ENCODE assay signal across 23 cellular contexts in the genomic region with DNA sequence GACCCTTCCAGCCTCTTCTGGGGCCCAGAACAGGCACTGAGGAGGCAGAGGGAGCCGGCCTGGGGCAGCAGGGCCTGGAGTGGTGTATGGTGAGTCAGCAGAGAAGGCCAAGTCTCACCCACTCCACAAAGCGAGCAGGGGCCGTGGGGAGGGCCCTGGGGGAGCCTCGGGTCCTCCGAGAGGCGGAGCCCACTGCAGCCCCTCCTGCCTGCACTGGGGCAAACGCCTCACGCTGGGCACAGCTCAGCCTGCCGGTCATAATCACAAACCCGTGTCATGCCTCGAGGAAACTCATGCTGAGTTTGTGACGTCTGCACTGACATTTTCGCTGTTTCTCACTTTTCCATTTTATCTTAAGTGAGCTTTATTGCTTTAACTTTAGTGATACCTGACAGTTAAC. TPM values are rescaled to one million over a fixed set of nuclear protein-coding genes. Genes with fewer than 3 reads are reported as not detected.
A peak's percentile ranks its signal among the peaks of the same experiment; 100 is the strongest.
DNase-seq lines count a peak whose midpoint lies in the region; ATAC-seq and TF ChIP-seq lines count a peak whose summit lies in the region.
"Had no signal": no experiment of that assay in that cellular context is flagged by ENCODE, and none has a peak within 500 bp of the region (broad histone marks: within the 10 kb centered on the region; RNA-seq: fewer than 3 reads in every experiment).

No MANE protein-coding gene starts in this region.

- H3K4me1 ChIP-seq in BLaER1 treated with 17β-estradiol and CSF1 and Interleukin-3, amounts not matched to agents 10 nM and 100 nM = peaks cover 0 to 47% (median 35%) of the 10 kb centered on the region in 10 experiments; a peak in 17 of 20 replicates
- H3K4me1 ChIP-seq in RWPE2 (ENCODE audit: insufficient read depth, poor library complexity, severe bottlenecking) (no peaks in the 10 kb centered on the region), mesodermal cell (ENCODE audit: control insufficient read depth, insufficient read depth, low read length, poor library complexity, severe bottlenecking) (peaks cover 8% of the 10 kb centered on the region), stomach (no peaks in the 10 kb centered on the region)
- H3K4me1 ChIP-seq: right lobe of liver, SJCRH30 had no signal

- ATAC-seq in RWPE2 (ENCODE audit: low read depth) (peak; percentile 31; the same call in 2 of the 3 replicates), esophagus mucosa (peak; percentile 30)

- peaks cover 4 to 20% (median 14%) of the 10 kb centered on the region in 11 experiments for H3K9me3 ChIP-seq in BLaER1 treated with 17β-estradiol and CSF1 and Interleukin-3, amounts not matched to agents 10 nM and 100 nM (replicated peaks in 1 of 11)
- no peaks in the 10 kb centered on the region for H3K9me3 ChIP-seq in RWPE2 (ENCODE audit: severe bottlenecking)
- H3K9me3 ChIP-seq in mesodermal cell (ENCODE audit: control insufficient read depth, low read length) = no peaks in the 10 kb centered on the region
- peaks cover 0 to under 1% (median under 1%) of the 10 kb centered on the region in 4 donors for H3K9me3 ChIP-seq in stomach
- H3K9me3 ChIP-seq: MG63, neutrophil, right lobe of liver, SJCRH30 had no signal

- no peaks in the 10 kb centered on the region for H3K27me3 ChIP-seq in BLaER1 treated with 17β-estradiol and CSF1 and Interleukin-3, amounts not matched to agents 10 nM and 100 nM
- no peaks in the 10 kb centered on the region for H3K27me3 ChIP-seq in RWPE2 (ENCODE audit: insufficient read depth, poor library complexity, severe bottlenecking)
- no peaks in the 10 kb centered on the region for H3K27me3 ChIP-seq in stomach
- H3K27me3 ChIP-seq: MG63, neutrophil, right lobe of liver, SJCRH30 had no signal

- peaks cover 10 to 62% (median 42%) of the 10 kb centered on the region in 11 experiments; a peak in 21 of 22 replicates for H4K20me1 ChIP-seq in BLaER1 treated with 17β-estradiol and CSF1 and Interleukin-3, amounts not matched to agents 10 nM and 100 nM

- DNase-seq in RWPE2 (ENCODE audit: low spot score) (no peak), GF-D8 (lab: John Stamatoyannopoulos, UW) (no peak), head of caudate nucleus (no peak), stomach (no peak)
- no peak for DNase-seq in stimulated activated CD4-positive, alpha-beta T cell treated with anti-CD3 and anti-CD28 coated beads, Interleukin-2, amount 100 ng/mL, for 48 hours
- DNase-seq: activated CD4-positive, CD25-positive, alpha-beta regulatory T cell treated with anti-CD3 and anti-CD28 coated beads, Interleukin-2, amount 50 U/mL, for 72 hours; activated naive CD8-positive, alpha-beta T cell treated with anti-CD3 and anti-CD28 coated beads, Interleukin-2, amount 50 U/mL, for 24 hours; CD4-positive, alpha-beta T cell; DND-41; MG63; NCI-H187; NCI-H345; SJCRH30; stimulated activated CD4-positive, alpha-beta T cell treated with anti-CD3 and anti-CD28 coated beads, Interleukin-2, amount 100 ng/mL, for 24 hours had no signal

- no peak for TF ChIP-seq POLR2A in stomach (IDR thresholded peaks at IDR 0.05)

- WGBS in mesodermal cell (ENCODE audit: insufficient coverage in 2 of 2), 2 experiments = 36 to 53% methylated on average over 11 to 12 of the region's 13 CpGs
- WGBS in stomach, 5 donors = 56 to 60% (median 57%) methylated on average over 13 of the region's 13 CpGs

- TF ChIP-seq CTCF in RWPE2 (IDR thresholded peaks at IDR 0.05; ENCODE audit: poor library complexity, severe bottlenecking) (no peak), stomach (IDR thresholded peaks at IDR 0.05) (no peak)

- H3K27ac ChIP-seq in BLaER1 treated with 17β-estradiol and CSF1 and Interleukin-3, amounts not matched to agents 10 nM and 100 nM = no peak overlapping the region; a peak in 1 of 22 replicates
- H3K27ac ChIP-seq in RWPE2 (ENCODE audit: poor library complexity, severe bottlenecking) (no peak overlapping the region), mesodermal cell (ENCODE audit: low read depth, low read length, severe bottlenecking) (peak overlapping the region; percentile 18), stomach (no peak overlapping the region)
- H3K27ac ChIP-seq: neutrophil, right lobe of liver, SJCRH30 had no signal

- peak overlapping the region in 5 of 11 experiments; percentile 0 to 47 (median 35); a peak in 3 of 22 replicates for H3K9ac ChIP-seq in BLaER1 treated with 17β-estradiol and CSF1 and Interleukin-3, amounts not matched to agents 10 nM and 100 nM

- intact Hi-C loops in head of caudate nucleus (cut with DNase I) (no loop called here), stomach (cut with DNase I; ENCODE audit: low total_unique reads) (no loop called here)

- no peak overlapping the region for H3K4me3 ChIP-seq in BLaER1 treated with 17β-estradiol and CSF1 and Interleukin-3, amounts not matched to agents 10 nM and 100 nM
- H3K4me3 ChIP-seq in RWPE2 (ENCODE audit: severe bottlenecking) (no peak overlapping the region), mesodermal cell (ENCODE audit: extremely low read depth, insufficient read depth, low read length, poor library complexity, severe bottlenecking) (no peak overlapping the region), stomach (no peak overlapping the region)
- H3K4me3 ChIP-seq: MG63, right lobe of liver, SJCRH30 had no signal

- H3K36me3 ChIP-seq in BLaER1 treated with 17β-estradiol and CSF1 and Interleukin-3, amounts not matched to agents 10 nM and 100 nM = peaks cover 5 to 47% (median 14%) of the 10 kb centered on the region in 11 experiments; a peak in 19 of 22 replicates
- H3K36me3 ChIP-seq in RWPE2 (ENCODE audit: low read depth) (peaks cover 3% of the 10 kb centered on the region; the same call in 1 of the 2 replicates), mesodermal cell (ENCODE audit: control insufficient read depth, insufficient read depth, low read length) (peaks cover 14% of the 10 kb centered on the region), stomach (peaks cover 16 to 37% (median 34%) of the 10 kb centered on the region in 4 donors)
- H3K36me3 ChIP-seq: MG63, SJCRH30 had no signal

- TF ChIP-seq EP300 in stomach (IDR thresholded peaks at IDR 0.05) = no peak

- H3K4me2 ChIP-seq in BLaER1 treated with 17β-estradiol and CSF1 and Interleukin-3, amounts not matched to agents 10 nM and 100 nM = peak overlapping the region in 6 of 11 experiments; percentile 23 to 53 (median 44); a peak in 9 of 22 replicates

RNA-seq across cellular contexts. Expression of gene TOLLIP, which starts 38.4 kb away (rescaled TPM):
- total RNA-seq in esophagus mucosa (118 TPM), stomach (100 to 1,000 TPM in 1 of 5 donors, 10 to 100 TPM in 4; 14.9 to 119 (median 55.4) TPM)
- 28.2 TPM for polyA plus RNA-seq in mesodermal cell (2013, experiment 1 of 2)
- polyA plus RNA-seq in mesodermal cell (2013, experiment 2 of 2) = 16.8 TPM
- polyA plus RNA-seq in stomach = 10 to 100 TPM; 23.9 to 29.3 (median 26.9) TPM

RNA-seq across cellular contexts. Expression of gene MUC5B, which starts 48.1 kb away (rescaled TPM):
- 16.0 TPM for total RNA-seq in esophagus mucosa
- not detected for polyA plus RNA-seq in mesodermal cell (2013, experiment 1 of 2)
- not detected for polyA plus RNA-seq in mesodermal cell (2013, experiment 2 of 2)
- total RNA-seq in stomach = 100 to 1,000 TPM in 1 of 5 donors, 10 to 100 TPM in 2, 1 to 10 TPM in 2; 5.8 to 516 (median 38.5) TPM
- polyA plus RNA-seq in stomach = 1 to 10 TPM in 1 of 3 donors, under 1 TPM in 2; under 0.01 to 5.4 (median 0.68) TPM
- total RNA-seq: activated CD8-positive, alpha-beta memory T cell treated with anti-CD3 and anti-CD28 coated beads for 36 hours; activated T-helper 1 cell treated with anti-CD3 and anti-CD28 coated beads, Interleukin-12 subunit alpha, Interleukin-12 subunit beta, Interleukin-2, Interleukin-4 antibody, amounts not matched to agents 30 ng/mL and 10 ng/mL and 1 ng/mL, durations not matched to agents 14 hours and 24 hours and 36 hours; CD4-positive, alpha-beta T cell; chondrocyte; SJCRH30; subcutaneous adipose tissue had no signal
